In genomic region chr1:52321051-52321450, GRCh38 we compare ENCODE assay signal across 35 cellular contexts.
"Had no signal": no experiment of that assay in that cellular context is flagged by ENCODE, and none has a peak within 500 bp of the region (broad histone marks: within the 10 kb centered on the region; RNA-seq: fewer than 3 reads in every experiment).

No MANE protein-coding gene starts in this region.

- H3K9me3 ChIP-seq: MG63 had no signal

- H3K27me3 ChIP-seq: MG63 had no signal

- H3K36me3 ChIP-seq: MG63 had no signal

- DNase-seq: Karpas-422, Kasumi-1, KG1, MG63, MM.1S, MV-4-11, NCI-H1048, NCI-H1092, NCI-H1092 treated with DMSO at 0.1 percent for 48 hours, NCI-H1105, NCI-H1105 treated with DMSO at 0.1 percent for 48 hours, NCI-H1417, NCI-H1417 treated with DMSO at 0.1 percent for 48 hours, NCI-H1436, NCI-H1436 treated with DMSO at 0.1 percent for 48 hours, NCI-H146, NCI-H1694, NCI-H1694 treated with DMSO at 0.1 percent for 48 hours, NCI-H187, NCI-H187 treated with DMSO at 0.1 percent for 48 hours, NCI-H1930, NCI-H2029, NCI-H2029 treated with DMSO at 0.1 percent for 48 hours, NCI-H2081, NCI-H2081 treated with DMSO at 0.1 percent for 48 hours, NCI-H2107, NCI-H2171, NCI-H2171 treated with DMSO at 0.1 percent for 48 hours, NCI-H2227 treated with DMSO at 0.1 percent for 48 hours, NCI-H226, NCI-H345, NCI-H446, NCI-H446 treated with DMSO at 0.1 percent for 48 hours, NCI-H510A had no signal

- H3K4me3 ChIP-seq: MG63 had no signal

- H3K27ac ChIP-seq: KMS-11 had no signal
